Comparison of ENCODE assay signal across 8 cellular contexts in the genomic region with DNA sequence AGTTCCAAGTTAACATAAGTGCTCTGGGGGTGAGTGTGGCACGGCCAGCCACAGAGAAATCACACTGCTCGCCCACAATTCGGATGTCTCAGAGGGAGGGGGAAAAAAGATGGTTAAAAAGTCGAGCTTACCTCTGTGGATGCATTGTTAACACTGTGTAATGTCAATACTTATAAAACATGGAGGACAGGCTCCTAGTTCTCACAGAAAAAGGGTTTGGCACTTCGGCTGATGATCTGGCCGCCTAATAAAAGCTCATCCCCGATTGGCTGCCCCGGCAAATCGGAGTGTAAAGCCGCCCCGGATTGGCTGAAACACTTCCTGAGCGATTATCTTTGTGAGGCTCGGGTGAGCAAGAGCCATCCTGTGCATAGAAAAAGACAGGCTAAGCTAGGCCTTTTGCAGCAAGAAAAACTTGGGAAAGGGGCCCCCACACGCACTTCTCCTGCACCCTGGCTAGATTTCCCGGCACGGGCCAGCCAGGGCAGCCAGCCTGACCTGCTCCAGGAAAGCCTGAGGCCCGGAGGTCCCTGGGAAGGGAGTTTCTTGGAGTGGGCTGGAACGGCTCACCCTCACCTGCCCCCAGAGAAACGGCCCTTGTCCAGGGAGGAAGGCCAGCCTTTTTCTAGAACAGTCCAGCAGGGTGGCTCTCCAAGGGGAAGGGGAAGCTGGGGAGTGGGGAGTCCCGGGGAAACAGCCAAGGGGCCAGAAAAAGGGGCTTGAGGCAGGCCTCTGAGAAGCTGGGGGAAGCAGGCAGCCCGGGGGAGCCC. TPM values are rescaled to one million over a fixed set of nuclear protein-coding genes. Genes with fewer than 3 reads are reported as not detected.
DNase-seq lines count a peak whose midpoint lies in the region; ATAC-seq, FAIRE-seq and TF ChIP-seq lines count a peak whose summit lies in the region.

A gene (minus strand): TSS at position 174 of the 770 bp plus-strand sequence. CDS start 29 bp downstream, at position 145.

- peak within 1 kb of the TSS; percentile 84 for H3K9ac ChIP-seq in endothelial cell of umbilical vein (replicated peaks; ENCODE audit: extremely low read depth, insufficient read depth, low read length)

- no peaks in the 10 kb centered on the region for H3K27me3 Mint-ChIP-seq in CD4-positive, alpha-beta memory T cell

- H2AFZ ChIP-seq in PC-9 (no peak within 1 kb of the TSS), endothelial cell of umbilical vein (ENCODE audit: low read depth, low read length) (no peak within 1 kb of the TSS)

- H4K20me1 ChIP-seq in PC-9 (ENCODE audit: insufficient read depth) (no peaks in the 10 kb centered on the region), endothelial cell of umbilical vein (replicated peaks; ENCODE audit: control insufficient read depth, extremely low read depth, insufficient read depth, low read length) (no peaks in the 10 kb centered on the region)

- H3K4me2 ChIP-seq in PC-9 (peak within 1 kb of the TSS; percentile 96), endothelial cell of umbilical vein (ENCODE audit: insufficient read depth, low read length) (peak within 1 kb of the TSS; percentile 97)

- POLR2A ChIA-PET in CD4-positive, alpha-beta memory T cell (lab: Charles Lee; ENCODE audit: partially characterized antibody) = interaction anchor here (0.5 to 2.6 kb wide), 23 partner anchors 8 to 1689 kb away, joined by 3 to 27 read pairs (median 3); a partner anchor contains a TSS
- POLR2A ChIA-PET in PC-9 (lab: Charles Lee; ENCODE audit: unreplicated experiment) (interaction anchor here (0.5 to 1.1 kb wide), 10 partner anchors 25 to 1507 kb away, joined by 3 to 28 read pairs (median 4); no protein-coding TSS in a partner anchor), endothelial cell of umbilical vein (lab: Charles Lee) (interaction anchor here (0.8 to 7.4 kb wide), 7 partner anchors 22 to 53 kb away, joined by 3 to 60 read pairs (median 4); no protein-coding TSS in a partner anchor)

- CTCF ChIA-PET in CD4-positive, alpha-beta memory T cell (lab: Charles Lee; ENCODE audit: partially characterized antibody) = interaction anchor here (0.8 to 10.6 kb wide), 5 partner anchors 9 to 85 kb away, joined by 3 to 125 read pairs (median 3); no protein-coding TSS in a partner anchor
- CTCF ChIA-PET in PC-9 (lab: Charles Lee) (interaction anchor here (0.6 to 1.4 kb wide), 7 partner anchors 8 to 138 kb away, joined by 3 to 17 read pairs (median 4); no protein-coding TSS in a partner anchor), endothelial cell of umbilical vein (lab: Charles Lee) (interaction anchor here (0.8 to 16.6 kb wide), 10 partner anchors 8 to 264 kb away, joined by 3 to 406 read pairs (median 10); no protein-coding TSS in a partner anchor)

- H3K27ac Mint-ChIP-seq in CD4-positive, alpha-beta memory T cell = peak within 1 kb of the TSS; percentile 92 to 100 (median 99)

- in situ Hi-C loops in KBM-7 (cut with MboI; ENCODE audit: low pct_unique_long_range_greater_than_20kb, low sequenced_read_pairs) = no loop called here

- H3K9me3 Mint-ChIP-seq in CD4-positive, alpha-beta memory T cell = peaks cover 0 to 2% (median 0%) of the 10 kb centered on the region in 8 donors

- no peaks in the 10 kb centered on the region for H3K9me2 ChIP-seq in PC-9 (ENCODE audit: insufficient read depth)

- TF ChIP-seq POLR2A in endothelial cell of umbilical vein (IDR thresholded peaks at IDR 0.05; ENCODE audit: low read depth, low read length) = peak; percentile 9

- peaks cover 51% of the 10 kb centered on the region for H3K79me2 ChIP-seq in PC-9 (ENCODE audit: low read depth)
- peaks cover 47% of the 10 kb centered on the region for H3K79me2 ChIP-seq in endothelial cell of umbilical vein (ENCODE audit: control insufficient read depth, insufficient read depth, low read length)

- peak; percentile 92 for FAIRE-seq in endothelial cell of umbilical vein (lab: Jason Lieb, UNC)

- H3K9me3 ChIP-seq in CD4-positive, alpha-beta memory T cell (ENCODE audit: control insufficient read depth in 1 of 2, low read length in 2 of 2) = no peaks in the 10 kb centered on the region
- H3K9me3 ChIP-seq in PC-9 (ENCODE audit: insufficient read depth, low read depth) (no peaks in the 10 kb centered on the region), endothelial cell of umbilical vein (replicated peaks; ENCODE audit: control insufficient read depth, insufficient read depth, low read length) (no peaks in the 10 kb centered on the region), mononuclear cell (ENCODE audit: low read depth, low read length) (no peaks in the 10 kb centered on the region)

- dilution Hi-C loops in endothelial cell of umbilical vein (cut with MboI; ENCODE audit: extremely low pct_ligation_motif_present, low sequenced_read_pairs) = no loop called here

- BruUV-seq in PC-9 (replicated peaks; lab: Mats Ljungman, UMichigan) = no TSS peak
- no TSS peak for BruUV-seq in endothelial cell of umbilical vein (replicated peaks; lab: Mats Ljungman, UMichigan)

- peak; percentile 47 for ATAC-seq in GM21423 (IDR thresholded peaks at IDR 0.05; ENCODE audit: unreplicated experiment)

- H3K4me3 Mint-ChIP-seq in CD4-positive, alpha-beta memory T cell = peak within 1 kb of the TSS; percentile 91 to 98 (median 96)

- no peaks in the 10 kb centered on the region for H3K27me3 ChIP-seq in CD4-positive, alpha-beta memory T cell (ENCODE audit: insufficient read depth, low read length)
- no peaks in the 10 kb centered on the region for H3K27me3 ChIP-seq in PC-9 (ENCODE audit: insufficient read depth, low read depth)
- no peaks in the 10 kb centered on the region for H3K27me3 ChIP-seq in endothelial cell of umbilical vein (ENCODE audit: control insufficient read depth in 2 of 2, insufficient read depth in 2 of 2, low read length in 2 of 2)
- H3K27me3 ChIP-seq in mononuclear cell (ENCODE audit: insufficient read depth, low read length) = no peaks in the 10 kb centered on the region

- peaks cover 13 to 55% (median 30%) of the 10 kb centered on the region in 4 donors for H3K4me1 Mint-ChIP-seq in CD4-positive, alpha-beta memory T cell

- peaks cover 70% of the 10 kb centered on the region for H3K4me1 ChIP-seq in CD4-positive, alpha-beta memory T cell (ENCODE audit: insufficient read depth, low read length)
- H3K4me1 ChIP-seq in PC-9 (replicated peaks; ENCODE audit: insufficient read depth) (peaks cover 86% of the 10 kb centered on the region), endothelial cell of umbilical vein (ENCODE audit: control insufficient read depth, extremely low read depth, insufficient read depth, low read length) (peaks cover 94% of the 10 kb centered on the region), mononuclear cell (ENCODE audit: insufficient read depth, low read length) (peaks cover 97% of the 10 kb centered on the region)

- H3F3A ChIP-seq in PC-9 (ENCODE audit: insufficient read depth, low read depth) = peaks cover 52% of the 10 kb centered on the region

- intact Hi-C loops in CD4-positive, alpha-beta memory T cell (cut with micrococcal nuclease) = loop anchor here (5.0 kb wide), 2 partner anchors 39 to 146 kb away; a partner anchor contains a TSS
- intact Hi-C loops in PC-9 (cut with micrococcal nuclease; ENCODE audit: unreplicated experiment) = loop anchor here (2.0 kb wide), 1 partner anchor 16 kb away; no protein-coding TSS in a partner anchor
- intact Hi-C loops in endothelial cell of umbilical vein (cut with micrococcal nuclease) = no loop called here

- peaks cover 4 to 25% of the 10 kb centered on the region in 2 donors for H3K36me3 Mint-ChIP-seq in CD4-positive, alpha-beta memory T cell

- TF ChIP-seq CTCF in PC-9 (conservative IDR thresholded peaks at IDR 0.05) = no peak
- no peak for TF ChIP-seq CTCF in endothelial cell of umbilical vein (IDR thresholded peaks at IDR 0.05; ENCODE audit: extremely low read depth in 1 of 2, insufficient read depth in 1 of 2, low read depth in 1 of 2, low read length in 2 of 2)

- no peaks in the 10 kb centered on the region for H3K36me3 ChIP-seq in CD4-positive, alpha-beta memory T cell (ENCODE audit: insufficient read depth, low read length)
- H3K36me3 ChIP-seq in PC-9 (ENCODE audit: low read depth) (peaks cover 19% of the 10 kb centered on the region), endothelial cell of umbilical vein (ENCODE audit: control insufficient read depth in 2 of 2, extremely low read depth in 1 of 2, insufficient read depth in 2 of 2, low read length in 2 of 2) (no peaks in the 10 kb centered on the region)

- peak within 1 kb of the TSS; percentile 39 to 59 for H3K4me3 ChIP-seq in CD4-positive, alpha-beta memory T cell (ENCODE audit: low read length in 2 of 2)
- peak within 1 kb of the TSS; percentile 60 for H3K4me3 ChIP-seq in PC-9
- peak within 1 kb of the TSS; percentile 16 to 82 (median 35) for H3K4me3 ChIP-seq in endothelial cell of umbilical vein (replicated peaks in 1 of 3; ENCODE audit: insufficient read depth in 1 of 3, low read depth in 1 of 3, low read length in 3 of 3)
- H3K4me3 ChIP-seq in mononuclear cell (ENCODE audit: low read length) = peak within 1 kb of the TSS; percentile 37

- H3K9me1 ChIP-seq in endothelial cell of umbilical vein (replicated peaks; ENCODE audit: control insufficient read depth, extremely low read depth, insufficient read depth, low read length) = no peaks in the 10 kb centered on the region

- peak within 1 kb of the TSS; percentile 76 for H3K27ac ChIP-seq in CD4-positive, alpha-beta memory T cell (ENCODE audit: low read depth, low read length)
- H3K27ac ChIP-seq in PC-9 (peak within 1 kb of the TSS; percentile 99), endothelial cell of umbilical vein (ENCODE audit: insufficient read depth, low read depth, low read length) (peak within 1 kb of the TSS; percentile 97)

- peak; percentile 92 to 100 (median 97) for DNase-seq in CD4-positive, alpha-beta memory T cell
- DNase-seq in KBM-7 = peak; percentile 100
- DNase-seq in PC-9 = peak; percentile 94 to 99
- peak; percentile 97 for DNase-seq in activated T-cell treated with anti-CD3 and anti-CD28 coated beads for 24 hours (ENCODE audit: low read depth)
- peak; percentile 98 for DNase-seq in endothelial cell of umbilical vein (ENCODE audit: low read depth, low spot score)
- peak; percentile 72 to 94 for DNase-seq in stimulated activated CD8-positive, alpha-beta memory T cell treated with anti-CD3 and anti-CD28 coated beads, Interleukin-2, amount 100 ng/mL, for 48 hours (ENCODE audit: low read depth in 2 of 2)

RNA-seq across cellular contexts. Expression of the gene that starts here (rescaled TPM):
- 10 to 100 TPM; 47.7 to 48.5 TPM for total RNA-seq in CD4-positive, alpha-beta memory T cell
- polyA plus RNA-seq in CD4-positive, alpha-beta memory T cell = 10 to 100 TPM in 1 of 2 donors, 1 to 10 TPM in 1; 3.5 to 20.1 TPM
- 72.3 and 107 TPM in 2 replicates for total RNA-seq in PC-9 (2021)
- total RNA-seq in endothelial cell of umbilical vein = 75.2 and 76.3 TPM in 2 replicates
- 26.4 and 30.6 TPM in 2 replicates for polyA plus RNA-seq in endothelial cell of umbilical vein
- 31.6 and 33.3 TPM in 2 replicates for polyA plus RNA-seq in endothelial cell of umbilical vein (2011; cell fraction: cytosol; rRNA removed)
- polyA plus RNA-seq in endothelial cell of umbilical vein (2011; cell fraction: nucleus; rRNA removed) = 107 and 122 TPM in 2 replicates
- 55.4 and 56.4 TPM in 2 replicates for polyA plus RNA-seq in endothelial cell of umbilical vein (2012)
- polyA minus RNA-seq in endothelial cell of umbilical vein = 47.8 and 61.9 TPM in 2 replicates
- polyA minus RNA-seq in endothelial cell of umbilical vein (2011; cell fraction: cytosol; rRNA and poly(A)+ RNA removed) = 6.9 TPM
- 82.0 and 106 TPM in 2 replicates for polyA minus RNA-seq in endothelial cell of umbilical vein (2011; cell fraction: nucleus; rRNA and poly(A)+ RNA removed)
- 18.7 TPM for total RNA-seq in mononuclear cell

Comparison
In these comparisons a context has a peak if more than half of its experiments do, and no peak if none do; other contexts are left out.
1. Peak in every context shown above with its lines: DNase-seq, ATAC-seq, H3K4me3 ChIP-seq and H3K27ac ChIP-seq.